9 cellular contexts compared by ENCODE assay signal in genomic region chr3:16382852-16383251, GRCh38.
DNase-seq lines count a peak whose midpoint lies in the region; ATAC-seq lines count a peak whose summit lies in the region.
"Had no signal": no experiment of that assay in that cellular context is flagged by ENCODE, and none has a peak within 500 bp of the region (broad histone marks: within the 10 kb centered on the region; RNA-seq: fewer than 3 reads in every experiment).

No MANE protein-coding gene starts in this region.

- H3K27me3 Mint-ChIP-seq in activated T-cell treated with anti-CD3 and anti-CD28 coated beads, Interleukin-2, amount 50 U/mL, for 72 hours (ENCODE audit: low read depth) = no peaks in the 10 kb centered on the region
- H3K27me3 Mint-ChIP-seq in stimulated activated naive B cell treated with anti-CD40 and anti-IgM and Interleukin-4, amounts not matched to agents 10 μg/mL and 1 μg/mL and 100 μg/mL, for 72 hours = no peaks in the 10 kb centered on the region

- H3K4me1 Mint-ChIP-seq in activated T-cell treated with anti-CD3 and anti-CD28 coated beads, Interleukin-2, amount 50 U/mL, for 72 hours (ENCODE audit: low read depth) = peaks cover 77% of the 10 kb centered on the region
- H3K4me1 Mint-ChIP-seq in stimulated activated naive B cell treated with anti-CD40 and anti-IgM and Interleukin-4, amounts not matched to agents 10 μg/mL and 1 μg/mL and 100 μg/mL, for 72 hours = peaks cover 55 to 89% of the 10 kb centered on the region in 2 donors
- H3K4me1 Mint-ChIP-seq: neural crest cell had no signal

- H3K27ac Mint-ChIP-seq in activated T-cell treated with anti-CD3 and anti-CD28 coated beads, Interleukin-2, amount 50 U/mL, for 72 hours = peak overlapping the region; percentile 58
- peak overlapping the region; percentile 83 for H3K27ac Mint-ChIP-seq in stimulated activated naive B cell treated with anti-CD40 and anti-IgM and Interleukin-4, amounts not matched to agents 10 μg/mL and 1 μg/mL and 100 μg/mL, for 72 hours

- peaks cover 0 to 4% of the 10 kb centered on the region in 2 donors for H3K9me3 Mint-ChIP-seq in activated T-cell treated with anti-CD3 and anti-CD28 coated beads, Interleukin-2, amount 50 U/mL, for 72 hours
- H3K9me3 Mint-ChIP-seq in stimulated activated naive B cell treated with anti-CD40 and anti-IgM and Interleukin-4, amounts not matched to agents 10 μg/mL and 1 μg/mL and 100 μg/mL, for 72 hours = peaks cover 7 to 8% of the 10 kb centered on the region in 2 donors

- peak; percentile 34 to 38 for ATAC-seq in activated T-cell treated with anti-CD3 and anti-CD28 coated beads, Interleukin-2, amount 50 U/mL, for 72 hours (replicated peaks in 1 of 2)
- ATAC-seq in HG02588 (IDR thresholded peaks at IDR 0.05; ENCODE audit: unreplicated experiment) (peak; percentile 40), HG03571 (IDR thresholded peaks at IDR 0.05; ENCODE audit: unreplicated experiment) (peak; percentile 41), GM19467 (IDR thresholded peaks at IDR 0.05; ENCODE audit: unreplicated experiment) (no peak)
- peak; percentile 4 to 8 for ATAC-seq in stimulated activated naive B cell treated with anti-CD40 and anti-IgM and Interleukin-4, amounts not matched to agents 10 μg/mL and 1 μg/mL and 100 μg/mL, for 72 hours (replicated peaks)

- peak in 1 of 2 donors; percentile 26 for DNase-seq in activated T-cell treated with anti-CD3 and anti-CD28 coated beads, Interleukin-2, amount 50 U/mL, for 72 hours
- DNase-seq in activated T-cell treated with anti-CD3 and anti-CD28 coated beads, Interleukin-2, amount 50 U/mL, for 1 hour = no peak
- DNase-seq in stimulated activated naive B cell treated with anti-CD40 and anti-IgM and Interleukin-4, amounts not matched to agents 10 μg/mL and 1 μg/mL and 100 μg/mL, for 72 hours = no peak
- no peak for DNase-seq in stimulated activated CD4-positive, alpha-beta T cell treated with anti-CD3 and anti-CD28 coated beads, Interleukin-1b, Interleukin-23, amount 100 ng/mL, for 48 hours
- no peak for DNase-seq in mucosa of gallbladder (ENCODE audit: low spot score)

- peaks cover 18 to 46% of the 10 kb centered on the region in 2 donors for H3K36me3 Mint-ChIP-seq in activated T-cell treated with anti-CD3 and anti-CD28 coated beads, Interleukin-2, amount 50 U/mL, for 72 hours (ENCODE audit: insufficient read depth in 2 of 2)
- H3K36me3 Mint-ChIP-seq in stimulated activated naive B cell treated with anti-CD40 and anti-IgM and Interleukin-4, amounts not matched to agents 10 μg/mL and 1 μg/mL and 100 μg/mL, for 72 hours = peaks cover 87 to 91% of the 10 kb centered on the region in 2 donors

- H3K4me3 Mint-ChIP-seq in activated T-cell treated with anti-CD3 and anti-CD28 coated beads, Interleukin-2, amount 50 U/mL, for 72 hours = peak overlapping the region in 1 of 2 donors; percentile 18
- H3K4me3 Mint-ChIP-seq in stimulated activated naive B cell treated with anti-CD40 and anti-IgM and Interleukin-4, amounts not matched to agents 10 μg/mL and 1 μg/mL and 100 μg/mL, for 72 hours = peak overlapping the region; percentile 7 to 26
- H3K4me3 Mint-ChIP-seq: neural crest cell had no signal
